In the genomic region with DNA sequence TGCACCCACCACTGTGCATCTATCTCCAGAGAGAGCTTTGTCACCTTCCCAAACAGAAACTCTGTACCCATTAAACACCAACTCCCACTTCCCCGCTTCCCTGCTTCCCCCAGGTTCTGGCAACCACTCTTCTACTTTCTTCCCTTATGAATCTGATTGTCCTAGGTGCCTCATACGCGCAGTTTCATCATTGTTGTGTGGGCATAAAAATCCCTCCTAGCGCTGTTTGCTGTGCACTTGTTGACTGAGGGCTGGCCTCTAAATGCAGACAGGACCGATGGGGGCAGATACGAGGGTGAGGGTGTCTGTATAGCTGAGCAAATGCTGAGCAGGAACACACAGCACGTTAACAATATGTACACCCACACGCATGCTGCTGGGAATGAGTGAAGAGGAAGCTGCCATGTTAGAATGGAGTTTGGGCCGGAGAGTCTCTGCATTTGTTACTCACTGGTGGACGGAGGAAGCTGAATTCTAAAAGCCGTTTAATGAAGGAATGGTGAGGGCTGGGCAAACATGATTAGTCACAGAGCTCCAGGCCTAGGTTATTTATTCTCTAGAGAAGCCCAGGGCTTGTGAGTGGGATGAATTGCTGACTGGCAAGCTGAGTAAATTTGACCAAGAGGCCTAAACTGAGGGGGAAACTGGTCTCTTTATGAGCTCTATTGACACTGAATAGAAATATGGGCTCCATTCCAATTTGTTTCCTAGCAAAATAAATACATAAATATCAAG, we compare ENCODE assay signal across 8 cellular contexts.
DNase-seq lines count a peak whose midpoint lies in the region; ATAC-seq and TF ChIP-seq lines count a peak whose summit lies in the region.

No MANE protein-coding gene starts in this region.

- H3K9me3 Mint-ChIP-seq in CD4-positive, alpha-beta T cell, result no peaks in the 10 kb centered on the region

- DNase-seq in Panc1 (ENCODE audit: low read depth, low spot score), result no peak
- peak; percentile 63 for DNase-seq in foreskin melanocyte
- no peak for DNase-seq in sciatic nerve (ENCODE audit: low spot score)
- no peak for DNase-seq in cortex of kidney (lab: John Stamatoyannopoulos, UW)
- no peak for DNase-seq in CD4-positive, alpha-beta T cell
- DNase-seq in tibial artery, result no peak

- no peak overlapping the region for H3K4me3 ChIP-seq in HEK293 (ENCODE audit: low read depth, low read length)
- peak overlapping the region; percentile 13 to 45 for H3K4me3 ChIP-seq in Panc1 (ENCODE audit: low read depth in 2 of 2, low read length in 2 of 2)
- H3K4me3 ChIP-seq in tibial artery, result no peak overlapping the region

- no peaks in the 10 kb centered on the region for H3K27me3 ChIP-seq in Panc1 (ENCODE audit: control insufficient read depth, insufficient read depth, low read length)
- no peaks in the 10 kb centered on the region for H3K27me3 ChIP-seq in CD4-positive, alpha-beta T cell (ENCODE audit: control insufficient read depth, insufficient read depth, low read length)
- no peaks in the 10 kb centered on the region for H3K27me3 ChIP-seq in tibial artery

- ATAC-seq in Panc1 (peak; percentile 91), sciatic nerve (peak; percentile 56), HG03139 (IDR thresholded peaks at IDR 0.05; ENCODE audit: unreplicated experiment) (no peak)
- ATAC-seq in CD4-positive, alpha-beta T cell (ENCODE audit: poor library complexity), result no peak

- peaks cover 20% of the 10 kb centered on the region for H3K4me1 ChIP-seq in HEK293 (ENCODE audit: control insufficient read depth, insufficient read depth, low read length)
- peaks cover 2% of the 10 kb centered on the region; the same call in 1 of the 2 replicates for H3K4me1 ChIP-seq in Panc1 (ENCODE audit: control insufficient read depth, insufficient read depth, low read length)
- H3K4me1 ChIP-seq in tibial artery, result peaks cover 0 to 9% (median 0%) of the 10 kb centered on the region in 4 donors

- POLR2A ChIA-PET in HEK293 (lab: Yijun Ruan, JAX) (interaction anchor here (0.6 kb wide), 3 partner anchors 40 to 152 kb away, joined by 3 to 4 read pairs (median 3); no protein-coding TSS in a partner anchor), Panc1 (lab: Charles Lee) (no interaction called here)
- POLR2A ChIA-PET in CD4-positive, alpha-beta T cell (lab: Charles Lee), result no interaction called here

- no peaks in the 10 kb centered on the region for H3K36me3 ChIP-seq in HEK293 (ENCODE audit: control insufficient read depth in 2 of 2, insufficient read depth in 1 of 2, low read length in 2 of 2)
- no peaks in the 10 kb centered on the region for H3K36me3 ChIP-seq in Panc1 (ENCODE audit: control insufficient read depth, insufficient read depth, low read length)
- no peaks in the 10 kb centered on the region for H3K36me3 ChIP-seq in tibial artery

- no TSS peak for BruUV-seq in Panc1 (replicated peaks; lab: Mats Ljungman, UMichigan)

- TF ChIP-seq CTCF in HEK293 (tag by site-specific recombination; IDR thresholded peaks at IDR 0.05) (no peak), Panc1 (IDR thresholded peaks at IDR 0.05) (no peak), tibial artery (IDR thresholded peaks at IDR 0.05) (no peak)
- TF ChIP-seq CTCF in CD4-positive, alpha-beta T cell (IDR thresholded peaks at IDR 0.05), result no peak

- H3K27ac Mint-ChIP-seq in CD4-positive, alpha-beta T cell, result no peak overlapping the region

- no peaks in the 10 kb centered on the region for H3K4me1 Mint-ChIP-seq in CD4-positive, alpha-beta T cell (ENCODE audit: low read depth)

- no peak overlapping the region for H3K4me3 Mint-ChIP-seq in CD4-positive, alpha-beta T cell

- H3K27ac ChIP-seq in HEK293 (ENCODE audit: extremely low read depth, low read depth, low read length) (peak overlapping the region; percentile 76), Panc1 (ENCODE audit: low read length) (peak overlapping the region; percentile 85), tibial artery (peak overlapping the region in 1 of 2 donors; percentile 28)
- no peak overlapping the region for H3K27ac ChIP-seq in CD4-positive, alpha-beta T cell (ENCODE audit: low read depth, low read length)

- in situ Hi-C loops in Panc1 (cut with HindIII; ENCODE audit: low pct_unique_long_range_greater_than_20kb, low sequenced_read_pairs), result no loop called here

- intact Hi-C loops in Panc1 (cut with micrococcal nuclease; ENCODE audit: unreplicated experiment), result loop anchor here (5.0 kb wide), 1 partner anchor 95 kb away; a partner anchor contains a TSS
- intact Hi-C loops in sciatic nerve (cut with DNase I), result no loop called here
- intact Hi-C loops in CD4-positive, alpha-beta T cell (cut with DNase I, micrococcal nuclease), result no loop called here
- intact Hi-C loops in tibial artery (cut with DNase I; ENCODE audit: low total_unique reads), result no loop called here

- H3K9me3 ChIP-seq in HEK293 (ENCODE audit: control insufficient read depth, insufficient read depth, low read depth, low read length), result no peaks in the 10 kb centered on the region
- no peaks in the 10 kb centered on the region for H3K9me3 ChIP-seq in Panc1 (ENCODE audit: control insufficient read depth, insufficient read depth, low read depth, low read length)
- H3K9me3 ChIP-seq in CD4-positive, alpha-beta T cell (ENCODE audit: control insufficient read depth, low read length), result no peaks in the 10 kb centered on the region
- no peaks in the 10 kb centered on the region for H3K9me3 ChIP-seq in tibial artery

- H3K27me3 Mint-ChIP-seq in CD4-positive, alpha-beta T cell, result no peaks in the 10 kb centered on the region

- H3K36me3 Mint-ChIP-seq in CD4-positive, alpha-beta T cell (ENCODE audit: low read depth), result no peaks in the 10 kb centered on the region

- CTCF ChIA-PET in HEK293 (lab: Yijun Ruan, JAX) (no interaction called here), Panc1 (lab: Charles Lee) (no interaction called here)
- CTCF ChIA-PET in CD4-positive, alpha-beta T cell (lab: Charles Lee), result no interaction called here

TF ChIP-seq in HEK293, 187 proteins besides CTCF, POLR2A, EP300 and RAD21:
- peak; percentile 6; the same call in 1 of the 2 replicates for TF ChIP-seq OSR2 (tag by site-specific recombination; IDR thresholded peaks at IDR 0.05)
- TF ChIP-seq SCRT1 (tag by site-specific recombination; IDR thresholded peaks at IDR 0.05; ENCODE audit: borderline replicate concordance), result peak; percentile 88; the same call in 1 of the 2 replicates
- peak; percentile 39; the same call in 1 of the 2 replicates for TF ChIP-seq ZXDB (tag by site-specific recombination; IDR thresholded peaks at IDR 0.05)
- peak; percentile 59; the same call in 1 of the 2 replicates for TF ChIP-seq MZF1 (tag by site-specific recombination; IDR thresholded peaks at IDR 0.05; ENCODE audit: borderline replicate concordance)
- TF ChIP-seq EGR2 (tag by site-specific recombination; IDR thresholded peaks at IDR 0.05; ENCODE audit: low read depth), result peak; percentile 90
- no peak for TF ChIP-seq SP3 (tag by site-specific recombination; IDR thresholded peaks at IDR 0.05)
- TF ChIP-seq GFI1B (tag by site-specific recombination; IDR thresholded peaks at IDR 0.05), result no peak
- no peak for TF ChIP-seq ZNF140 (tag by site-specific recombination; IDR thresholded peaks at IDR 0.05)
- no peak for TF ChIP-seq ZNF37A (tag by site-specific recombination; IDR thresholded peaks at IDR 0.05)
- peak; percentile 44; the same call in 1 of the 2 replicates for TF ChIP-seq ZNF629 (tag by site-specific recombination; IDR thresholded peaks at IDR 0.05)
- peak; percentile 66; the same call in 1 of the 2 replicates for TF ChIP-seq ZNF10 (tag by site-specific recombination; IDR thresholded peaks at IDR 0.05)
- TF ChIP-seq ZSCAN30 (tag by site-specific recombination; IDR thresholded peaks at IDR 0.05), result no peak
- TF ChIP-seq ZNF623 (tag by site-specific recombination; IDR thresholded peaks at IDR 0.05), result no peak
- peak; percentile 97 for TF ChIP-seq ZBTB20 (tag by site-specific recombination; IDR thresholded peaks at IDR 0.05)
- TF ChIP-seq ZNF16 (tag by site-specific recombination; IDR thresholded peaks at IDR 0.05; ENCODE audit: low read depth), result no peak
- TF ChIP-seq, protein P1, sequence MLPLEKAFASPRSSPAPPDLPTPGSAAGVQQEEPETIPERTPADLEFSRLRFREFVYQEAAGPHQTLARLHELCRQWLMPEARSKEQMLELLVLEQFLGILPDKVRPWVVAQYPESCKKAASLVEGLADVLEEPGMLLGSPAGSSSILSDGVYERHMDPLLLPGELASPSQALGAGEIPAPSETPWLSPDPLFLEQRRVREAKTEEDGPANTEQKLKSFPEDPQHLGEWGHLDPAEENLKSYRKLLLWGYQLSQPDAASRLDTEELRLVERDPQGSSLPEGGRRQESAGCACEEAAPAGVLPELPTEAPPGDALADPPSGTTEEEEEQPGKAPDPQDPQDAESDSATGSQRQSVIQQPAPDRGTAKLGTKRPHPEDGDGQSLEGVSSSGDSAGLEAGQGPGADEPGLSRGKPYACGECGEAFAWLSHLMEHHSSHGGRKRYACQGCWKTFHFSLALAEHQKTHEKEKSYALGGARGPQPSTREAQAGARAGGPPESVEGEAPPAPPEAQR (tag by site-specific recombination; IDR thresholded peaks at IDR 0.05), result no peak
- peak; percentile 91 for TF ChIP-seq SCRT2 (tag by site-specific recombination; IDR thresholded peaks at IDR 0.05)
- peak; percentile 87 for TF ChIP-seq ZFHX2 (tag by site-specific recombination; conservative IDR thresholded peaks at IDR 0.05)
- TF ChIP-seq TRIM28 (IDR thresholded peaks at IDR 0.05; ENCODE audit: borderline replicate concordance, low read length), result peak; percentile 88; the same call in 1 of the 2 replicates

Comparison
In these comparisons a context has a peak if more than half of its experiments do, and no peak if none do; other contexts are left out.
1. H3K4me3 ChIP-seq: peak in Panc1 (2 of 2); none in HEK293 (single experiment) and tibial artery (0 of 2).
2. ATAC-seq: peak in Panc1 (single experiment) and sciatic nerve (single experiment); none in CD4-positive, alpha-beta T cell (single experiment) and HG03139 (single experiment).